Comparison of ENCODE assay signal across 14 cellular contexts in the genomic region with DNA sequence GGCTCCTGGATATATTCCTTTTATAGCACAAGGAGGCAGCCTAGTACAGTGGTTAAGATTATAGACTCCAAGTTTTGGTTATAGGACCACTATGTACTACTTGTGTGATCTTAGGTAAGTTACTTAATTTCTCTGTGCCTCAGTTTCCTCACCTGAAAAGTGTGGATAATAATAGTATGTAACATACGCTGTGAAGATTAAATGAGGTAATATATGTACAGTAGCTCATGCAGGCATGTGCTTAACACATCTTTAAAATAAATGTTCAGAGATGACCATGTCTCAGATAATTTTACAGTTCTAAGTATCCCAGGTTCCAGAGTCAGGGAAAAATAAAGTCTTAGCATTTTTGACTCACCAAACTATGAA. TPM values are rescaled to one million over a fixed set of nuclear protein-coding genes. Genes with fewer than 3 reads are reported as not detected.
"Had no signal": no experiment of that assay in that cellular context is flagged by ENCODE, and none has a peak within 500 bp of the region (broad histone marks: within the 10 kb centered on the region; RNA-seq: fewer than 3 reads in every experiment).

No MANE protein-coding gene starts in this region.

- H3K27ac ChIP-seq: upper lobe of right lung had no signal

- DNase-seq: activated B cell treated with CpG ODN at 0.5 μM for 24 hours; activated CD4-positive, alpha-beta memory T cell treated with anti-CD3 and anti-CD28 coated beads for 36 hours; activated CD4-positive, alpha-beta T cell treated with anti-CD3 and anti-CD28 coated beads for 4 hours; activated naive CD4-positive, alpha-beta T cell; activated naive CD8-positive, alpha-beta T cell treated with anti-CD3 and anti-CD28 coated beads for 36 hours; activated T-cell treated with anti-CD3 and anti-CD28 coated beads for 4 hours; amygdala; effector memory CD8-positive, alpha-beta T cell; nephron progenitor cell; nucleus accumbens; T-cell; upper lobe of right lung had no signal

- H3K36me3 ChIP-seq: upper lobe of right lung had no signal

- H3K4me3 Mint-ChIP-seq: activated B cell treated with CpG ODN at 0.5 μM for 24 hours; activated CD4-positive, alpha-beta memory T cell treated with anti-CD3 and anti-CD28 coated beads for 36 hours; activated naive CD8-positive, alpha-beta T cell treated with anti-CD3 and anti-CD28 coated beads for 36 hours; effector memory CD8-positive, alpha-beta T cell; nephron progenitor cell; stimulated activated naive CD8-positive, alpha-beta T cell treated with anti-CD3 and anti-CD28 coated beads, Interleukin-15, Interleukin-2, amounts not matched to agents 100 ng/mL and 50 ng/mL, for 24 hours; T-cell had no signal

- H3K9me3 Mint-ChIP-seq: activated B cell treated with CpG ODN at 0.5 μM for 24 hours; activated CD4-positive, alpha-beta memory T cell treated with anti-CD3 and anti-CD28 coated beads for 36 hours; activated naive CD8-positive, alpha-beta T cell treated with anti-CD3 and anti-CD28 coated beads for 36 hours; effector memory CD8-positive, alpha-beta T cell; nephron progenitor cell; stimulated activated naive CD8-positive, alpha-beta T cell treated with anti-CD3 and anti-CD28 coated beads, Interleukin-15, Interleukin-2, amounts not matched to agents 100 ng/mL and 50 ng/mL, for 24 hours; T-cell had no signal

- H3K27me3 ChIP-seq: upper lobe of right lung had no signal

- H3K9me3 ChIP-seq: upper lobe of right lung had no signal

- H3K27ac Mint-ChIP-seq: activated B cell treated with CpG ODN at 0.5 μM for 24 hours; activated CD4-positive, alpha-beta memory T cell treated with anti-CD3 and anti-CD28 coated beads for 36 hours; activated naive CD8-positive, alpha-beta T cell treated with anti-CD3 and anti-CD28 coated beads for 36 hours; effector memory CD8-positive, alpha-beta T cell; nephron progenitor cell; stimulated activated naive CD8-positive, alpha-beta T cell treated with anti-CD3 and anti-CD28 coated beads, Interleukin-15, Interleukin-2, amounts not matched to agents 100 ng/mL and 50 ng/mL, for 24 hours; T-cell had no signal

- H3K36me3 Mint-ChIP-seq: activated CD4-positive, alpha-beta memory T cell treated with anti-CD3 and anti-CD28 coated beads for 36 hours; activated naive CD8-positive, alpha-beta T cell treated with anti-CD3 and anti-CD28 coated beads for 36 hours; T-cell had no signal

- H3K4me1 Mint-ChIP-seq: activated B cell treated with CpG ODN at 0.5 μM for 24 hours; activated naive CD8-positive, alpha-beta T cell treated with anti-CD3 and anti-CD28 coated beads for 36 hours; T-cell had no signal

- H3K27me3 Mint-ChIP-seq: stimulated activated naive CD8-positive, alpha-beta T cell treated with anti-CD3 and anti-CD28 coated beads, Interleukin-15, Interleukin-2, amounts not matched to agents 100 ng/mL and 50 ng/mL, for 24 hours had no signal

- ATAC-seq: effector memory CD8-positive, alpha-beta T cell; T-cell; upper lobe of right lung had no signal

- H3K4me3 ChIP-seq: upper lobe of right lung had no signal

RNA-seq across cellular contexts. Expression of gene TRABD2B, which starts 55.7 kb away (rescaled TPM):
- total RNA-seq: activated B cell treated with CpG ODN at 0.5 μM for 24 hours; activated CD4-positive, alpha-beta memory T cell treated with anti-CD3 and anti-CD28 coated beads for 36 hours; activated naive CD8-positive, alpha-beta T cell treated with anti-CD3 and anti-CD28 coated beads for 36 hours; fibroblast of villous mesenchyme; T-cell had no signal
